Comparison of ENCODE assay signal across 10 cellular contexts in genomic region chr3:120285508-120285841, GRCh38. TPM values are rescaled to one million over a fixed set of nuclear protein-coding genes. Genes with fewer than 3 reads are reported as not detected.
DNase-seq lines count a peak whose midpoint lies in the region; ATAC-seq and TF ChIP-seq lines count a peak whose summit lies in the region.
"Had no signal": no experiment of that assay in that cellular context is flagged by ENCODE, and none has a peak within 500 bp of the region (broad histone marks: within the 10 kb centered on the region; RNA-seq: fewer than 3 reads in every experiment).

No MANE protein-coding gene starts in this region.

- TF ChIP-seq CTCF in AG10803 (conservative IDR thresholded peaks at IDR 0.05; ENCODE audit: low read length) (no peak), VCaP (conservative IDR thresholded peaks at IDR 0.05) (no peak), foreskin fibroblast (IDR thresholded peaks at IDR 0.05; ENCODE audit: low read depth, low read length) (no peak), psoas muscle (IDR thresholded peaks at IDR 0.05) (no peak)

- no peaks in the 10 kb centered on the region for H3K9me3 ChIP-seq in psoas muscle

- intact Hi-C loops in psoas muscle (cut with DNase I): no loop called here

- ATAC-seq in psoas muscle (no peak), GM21390 (IDR thresholded peaks at IDR 0.05; ENCODE audit: unreplicated experiment) (no peak), GM19463 (IDR thresholded peaks at IDR 0.05; ENCODE audit: unreplicated experiment) (no peak)

- H3K27ac ChIP-seq in VCaP: peak overlapping the region; percentile 65; the same call in 1 of the 2 replicates
- H3K27ac ChIP-seq in psoas muscle: no peak overlapping the region

- peaks cover 0 to 41% (median 11%) of the 10 kb centered on the region in 3 donors for H3K27me3 ChIP-seq in psoas muscle (ENCODE audit: insufficient read depth in 3 of 3, low read length in 2 of 3)

- H3K4me1 ChIP-seq in psoas muscle: no peaks in the 10 kb centered on the region

- H3K4me3 ChIP-seq in AG10803 (ENCODE audit: low read length) (peak overlapping the region; percentile 50), foreskin fibroblast (ENCODE audit: low read depth in 1 of 2, low read length in 2 of 2) (peak overlapping the region; percentile 49 to 65), psoas muscle (peak overlapping the region; percentile 59)

- DNase-seq in AG10803 (ENCODE audit: low read depth) (no peak), foreskin fibroblast (no peak), psoas muscle (no peak), H4 (ENCODE audit: low spot score) (no peak)
- DNase-seq in stimulated activated CD4-positive, alpha-beta T cell treated with anti-CD3 and anti-CD28 coated beads, Interleukin-15, amount 100 ng/mL, for 24 hours: no peak
- DNase-seq: CD4-positive, alpha-beta T cell; naive B cell had no signal

- H3K36me3 ChIP-seq in psoas muscle (ENCODE audit: insufficient read depth in 1 of 2, low read depth in 1 of 2): no peaks in the 10 kb centered on the region

- 37 to 43% (median 38%) methylated on average over 15 of the region's 15 CpGs for WGBS in psoas muscle, 3 donors

RNA-seq across cellular contexts. Expression of gene GPR156, which starts 0.5 kb away (rescaled TPM):
- under 1 TPM in 2 of 4 donors, not detected in 2; 0.36 to 0.43 TPM for total RNA-seq in psoas muscle
- under 1 TPM in 2 of 3 donors, not detected in 1; 0.01 to 0.05 TPM for polyA plus RNA-seq in psoas muscle
- 0.64 and 0.66 TPM in 2 replicates for total RNA-seq in H4 (2014; rRNA removed; shearing (Covaris generic))
